ENCODE assay signal across 14 cellular contexts in the genomic region with DNA sequence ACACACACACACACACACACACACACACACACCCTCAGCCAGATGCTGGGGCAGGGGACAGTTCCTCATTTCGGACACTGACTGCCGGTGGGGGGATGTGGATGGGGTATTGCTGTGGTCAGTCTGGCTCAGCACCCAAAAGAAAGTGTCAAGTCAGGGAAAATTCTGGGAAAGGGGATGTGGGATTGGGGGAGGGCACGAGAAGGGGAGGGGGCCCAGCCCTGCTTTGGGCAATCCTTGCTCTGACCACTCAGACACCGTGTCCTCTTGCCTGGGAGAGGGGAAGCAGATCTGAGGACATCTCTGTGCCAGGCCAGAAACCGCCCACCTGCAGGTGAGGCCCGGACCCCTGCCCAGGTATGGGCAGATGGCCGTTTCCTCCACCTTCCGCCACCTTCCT. TPM values are rescaled to one million over a fixed set of nuclear protein-coding genes. Genes with fewer than 3 reads are reported as not detected.
DNase-seq lines count a peak whose midpoint lies in the region; ATAC-seq and TF ChIP-seq lines count a peak whose summit lies in the region.
"Had no signal": no experiment of that assay in that cellular context is flagged by ENCODE, and none has a peak within 500 bp of the region (broad histone marks: within the 10 kb centered on the region; RNA-seq: fewer than 3 reads in every experiment).

TSS of gene C1QC (plus strand) at position 253 of the 400 bp plus-strand sequence. CDS start 391 bp downstream, outside the sequence.

- H3K27ac ChIP-seq in body of pancreas (peak within 1 kb of the TSS in 1 of 4 donors; percentile 30), right cardiac atrium (ENCODE audit: low read length) (no peak within 1 kb of the TSS)

- H3K4me1 ChIP-seq in body of pancreas (peaks cover 5% of the 10 kb centered on the region), right cardiac atrium (ENCODE audit: control insufficient read depth, insufficient read depth, low read length) (no peaks in the 10 kb centered on the region)

- H3K36me3 Mint-ChIP-seq in endothelial cell (ENCODE audit: low read depth, unreplicated experiment): no peaks in the 10 kb centered on the region

- no peak within 1 kb of the TSS for H3K4me3 Mint-ChIP-seq in endothelial cell (ENCODE audit: unreplicated experiment)
- H3K4me3 Mint-ChIP-seq: endodermal cell had no signal

- ATAC-seq in body of pancreas (no peak), right cardiac atrium (peak; percentile 30 to 55)
- ATAC-seq: stimulated activated naive CD8-positive, alpha-beta T cell treated with anti-CD3 and anti-CD28 coated beads, Interleukin-15, Interleukin-2, amounts not matched to agents 100 U/mL and 50 U/mL, for 24 hours had no signal

- H3K4me3 ChIP-seq in body of pancreas (no peak within 1 kb of the TSS), right cardiac atrium (ENCODE audit: low read length) (peak within 1 kb of the TSS; percentile 6)

- H3K27me3 Mint-ChIP-seq in endothelial cell (ENCODE audit: unreplicated experiment): peaks cover 10% of the 10 kb centered on the region

- H3K27me3 ChIP-seq in body of pancreas (no peaks in the 10 kb centered on the region), right cardiac atrium (ENCODE audit: control insufficient read depth, insufficient read depth) (no peaks in the 10 kb centered on the region)

- no peaks in the 10 kb centered on the region for H3K4me1 Mint-ChIP-seq in endothelial cell (ENCODE audit: unreplicated experiment)

- TF ChIP-seq CTCF in body of pancreas (IDR thresholded peaks at IDR 0.05) (no peak), endothelial cell (IDR thresholded peaks at IDR 0.05; ENCODE audit: unreplicated experiment) (no peak)

- TF ChIP-seq POLR2A in body of pancreas (IDR thresholded peaks at IDR 0.05): peak in 1 of 3 donors; percentile 49

- intact Hi-C loops in body of pancreas (cut with DNase I): loop anchor here (2.0 to 10.0 kb wide), 3 partner anchors 119 to 539 kb away; no protein-coding TSS in a partner anchor
- intact Hi-C loops in right cardiac atrium (cut with DNase I): loop anchor here (2.0 to 10.0 kb wide), 5 partner anchors 119 to 539 kb away; no protein-coding TSS in a partner anchor
- intact Hi-C loops in posterior vena cava (cut with DNase I): loop anchor here (5.0 to 10.0 kb wide), 3 partner anchors 119 to 529 kb away; no protein-coding TSS in a partner anchor

- no peaks in the 10 kb centered on the region for H3K36me3 ChIP-seq in body of pancreas (replicated peaks in 1 of 2; ENCODE audit: insufficient read depth in 1 of 2, low read depth in 2 of 2)

- H3K27ac Mint-ChIP-seq in endothelial cell (ENCODE audit: unreplicated experiment): no peak within 1 kb of the TSS
- H3K27ac Mint-ChIP-seq: endodermal cell had no signal

- 68 to 74% methylated on average over 6 to 8 of the region's 8 CpGs for WGBS in body of pancreas, 2 donors
- 70% methylated on average over 8 of the region's 8 CpGs for WGBS in right cardiac atrium

- no peaks in the 10 kb centered on the region for H3K9me3 Mint-ChIP-seq in endothelial cell (ENCODE audit: unreplicated experiment)
- H3K9me3 Mint-ChIP-seq: endodermal cell had no signal

- H3K9me3 ChIP-seq in body of pancreas (no peaks in the 10 kb centered on the region), right cardiac atrium (ENCODE audit: control insufficient read depth, low read length) (no peaks in the 10 kb centered on the region)

- peak in 1 of 4 donors; percentile 70 for DNase-seq in body of pancreas
- DNase-seq in right cardiac atrium: peak; percentile 45 to 78 (median 76)
- no peak for DNase-seq in posterior vena cava (ENCODE audit: low spot score)
- DNase-seq in ureter (ENCODE audit: low spot score): no peak
- no peak for DNase-seq in AG20443 (ENCODE audit: low spot score)
- no peak for DNase-seq in stimulated activated CD4-positive, alpha-beta T cell treated with anti-CD3 and anti-CD28 coated beads, Interleukin-2, amount 100 ng/mL, for 24 hours
- DNase-seq in endothelial cell (ENCODE audit: low spot score): no peak
- DNase-seq in DMS53 treated with DMSO at 0.1 percent for 48 hours (lab: John Stamatoyannopoulos, UW; ENCODE audit: unreplicated experiment): no peak
- DNase-seq: activated CD8-positive, alpha-beta memory T cell treated with anti-CD3 and anti-CD28 coated beads, Interleukin-2, amount 50 U/mL, for 48 hours; endodermal cell; NCI-H1694 treated with DMSO at 0.1 percent for 48 hours; NK-92 treated with Interleukin-12 subunit alpha and Interleukin-12 subunit beta, amount 100 ng/mL, for 24 hours; stimulated activated naive CD8-positive, alpha-beta T cell treated with anti-CD3 and anti-CD28 coated beads, Interleukin-15, Interleukin-2, amounts not matched to agents 100 U/mL and 50 U/mL, for 24 hours had no signal

RNA-seq across cellular contexts. Expression of gene C1QC, which starts in this region (rescaled TPM):
- 100 to 1,000 TPM in 1 of 2 donors, 10 to 100 TPM in 1; 54.7 to 103 TPM for total RNA-seq in body of pancreas
- 100 to 1,000 TPM in 3 of 4 donors, 10 to 100 TPM in 1; 96.3 to 196 (median 125) TPM for total RNA-seq in right cardiac atrium
- polyA plus RNA-seq in right cardiac atrium: 32.7 TPM
- 100 to 1,000 TPM; 124 to 414 TPM for total RNA-seq in posterior vena cava
- total RNA-seq in ureter: 85.3 TPM
- total RNA-seq in endothelial cell (ENCODE audit: unreplicated experiment): not detected
- total RNA-seq: endodermal cell, osteocyte had no signal

Comparison
In these comparisons a context has a peak if more than half of its experiments do, and no peak if none do; other contexts are left out.
1. RNA of gene C1QC (total RNA-seq): 124 to 414 TPM in posterior vena cava, 96.3 to 196 TPM in right cardiac atrium, 54.7 to 103 TPM in body of pancreas and 85.3 TPM in ureter (single experiment); not detected in endothelial cell (single experiment); every median in the first group is over 10 times any median in the second.
2. DNase-seq: peak in right cardiac atrium (3 of 3); none in posterior vena cava (single experiment), ureter (single experiment), AG20443 (single experiment), stimulated activated CD4-positive, alpha-beta T cell treated with anti-CD3 and anti-CD28 coated beads, Interleukin-2, amount 100 ng/mL, for 24 hours (0 of 2), endothelial cell (single experiment) and DMS53 treated with DMSO at 0.1 percent for 48 hours (single experiment).